In the genomic region with DNA sequence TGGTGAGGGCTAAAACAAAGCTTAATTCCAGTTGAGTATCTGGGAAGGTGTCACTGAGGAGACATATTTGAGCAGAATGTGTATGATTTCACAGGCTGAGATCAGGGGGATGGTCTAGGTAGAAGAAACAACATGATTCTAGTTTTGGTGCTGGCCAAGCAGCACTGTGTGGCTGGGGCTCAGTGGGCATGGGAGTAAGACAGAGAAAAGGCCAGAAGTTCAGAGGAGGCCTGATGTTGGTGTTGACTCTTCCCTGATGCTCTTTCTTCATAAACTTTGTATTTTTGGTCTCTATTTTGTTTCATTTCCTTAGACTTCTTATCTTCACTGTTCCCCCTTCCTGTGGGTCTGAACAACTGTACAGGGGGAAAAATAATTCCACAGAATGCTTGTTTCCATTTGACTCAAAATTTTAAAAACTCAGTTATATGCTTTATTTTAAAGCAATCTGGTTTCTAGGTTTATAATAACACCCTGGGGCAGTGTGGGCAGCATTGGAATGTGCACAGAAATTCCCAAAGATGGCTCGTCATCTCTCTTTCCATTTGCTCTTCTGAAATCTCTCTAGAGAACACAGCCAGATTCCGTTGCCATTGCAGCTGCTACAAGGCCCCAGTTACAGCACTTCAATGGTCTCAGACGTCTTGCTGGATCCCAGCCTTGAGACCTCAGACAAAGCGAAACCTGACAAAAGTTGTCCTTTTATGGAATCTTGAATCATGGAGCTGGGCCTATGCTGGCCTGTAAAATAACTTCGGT, we compare ENCODE assay signal across 18 cellular contexts.
A peak's percentile ranks its signal among the peaks of the same experiment; 100 is the strongest.
DNase-seq lines count a peak whose midpoint lies in the region; ATAC-seq and TF ChIP-seq lines count a peak whose summit lies in the region.
"Had no signal": no experiment of that assay in that cellular context is flagged by ENCODE, and none has a peak within 500 bp of the region (broad histone marks: within the 10 kb centered on the region; RNA-seq: fewer than 3 reads in every experiment).

No MANE protein-coding gene starts in this region.

- H3K9me2 ChIP-seq in Loucy (replicated peaks; ENCODE audit: low read depth, low read length): no peaks in the 10 kb centered on the region

- no peak overlapping the region for H3K9ac ChIP-seq in Loucy (ENCODE audit: low read depth, low read length, poor library complexity, severe bottlenecking)

- no peak for TF ChIP-seq CTCF in activated CD8-positive, alpha-beta T cell treated with anti-CD3 and anti-CD28 coated beads for 36 hours (IDR thresholded peaks at IDR 0.05)
- TF ChIP-seq CTCF in Loucy (conservative IDR thresholded peaks at IDR 0.05; ENCODE audit: low read length) (no peak), prostate gland (IDR thresholded peaks at IDR 0.05) (no peak)

- ATAC-seq in activated CD8-positive, alpha-beta T cell treated with anti-CD3 and anti-CD28 coated beads for 36 hours: no peak
- ATAC-seq in activated CD8-positive, alpha-beta T cell treated with anti-CD3 and anti-CD28 coated beads, Interleukin-2, amount 10 ng/mL, durations not matched to agents 7 days and 5 days: no peak
- ATAC-seq in effector memory CD8-positive, alpha-beta T cell (replicated peaks): no peak
- ATAC-seq: left lung, upper lobe of right lung had no signal

- H3K27ac ChIP-seq in prostate gland: no peak overlapping the region
- H3K27ac ChIP-seq: adrenal gland, left lung, neutrophil, upper lobe of right lung, VCaP had no signal

- H3K4me1 ChIP-seq in Loucy (ENCODE audit: insufficient read depth, low read length, poor library complexity, severe bottlenecking) (peaks cover 37% of the 10 kb centered on the region), prostate gland (replicated peaks) (no peaks in the 10 kb centered on the region)
- H3K4me1 ChIP-seq: adrenal gland, left lung, upper lobe of right lung had no signal

- no peaks in the 10 kb centered on the region; the same call in 1 of the 2 replicates for H3F3A ChIP-seq in Loucy (ENCODE audit: low read depth)

- H3K9me3 Mint-ChIP-seq in activated CD8-positive, alpha-beta T cell treated with anti-CD3 and anti-CD28 coated beads for 36 hours: no peaks in the 10 kb centered on the region
- no peaks in the 10 kb centered on the region for H3K9me3 Mint-ChIP-seq in activated CD8-positive, alpha-beta T cell treated with anti-CD3 and anti-CD28 coated beads, Interleukin-2, amount 10 ng/mL, durations not matched to agents 7 days and 5 days (ENCODE audit: insufficient read depth)
- H3K9me3 Mint-ChIP-seq in effector memory CD8-positive, alpha-beta T cell: no peaks in the 10 kb centered on the region

- CTCF ChIA-PET in activated CD8-positive, alpha-beta T cell treated with anti-CD3 and anti-CD28 coated beads for 36 hours (lab: Charles Lee): interaction anchor here (1.5 kb wide), 1 partner anchor 10 kb away, joined by 3 read pairs; no protein-coding TSS in a partner anchor
- CTCF ChIA-PET in activated CD8-positive, alpha-beta T cell treated with anti-CD3 and anti-CD28 coated beads, Interleukin-2, amount 10 ng/mL, durations not matched to agents 7 days and 5 days (lab: Charles Lee): interaction anchor here (1.5 kb wide), 1 partner anchor 18 kb away, joined by 5 read pairs; no protein-coding TSS in a partner anchor

- no peaks in the 10 kb centered on the region for H4K20me1 ChIP-seq in Loucy (ENCODE audit: insufficient read depth, low read length, poor library complexity, severe bottlenecking)

- intact Hi-C loops in activated CD8-positive, alpha-beta T cell treated with anti-CD3 and anti-CD28 coated beads for 36 hours (cut with micrococcal nuclease): no loop called here
- intact Hi-C loops in prostate gland (cut with DNase I): no loop called here

- H3K4me3 Mint-ChIP-seq in activated CD8-positive, alpha-beta T cell treated with anti-CD3 and anti-CD28 coated beads for 36 hours: no peak overlapping the region
- no peak overlapping the region for H3K4me3 Mint-ChIP-seq in activated CD8-positive, alpha-beta T cell treated with anti-CD3 and anti-CD28 coated beads, Interleukin-2, amount 10 ng/mL, durations not matched to agents 7 days and 5 days
- no peak overlapping the region for H3K4me3 Mint-ChIP-seq in effector memory CD8-positive, alpha-beta T cell

- TF ChIP-seq POLR2A in prostate gland (IDR thresholded peaks at IDR 0.05): no peak

- H3K9me3 ChIP-seq in Loucy (ENCODE audit: insufficient read depth, low read depth, low read length): no peaks in the 10 kb centered on the region
- no peaks in the 10 kb centered on the region for H3K9me3 ChIP-seq in prostate gland
- H3K9me3 ChIP-seq: adrenal gland, left lung, neutrophil, upper lobe of right lung had no signal

- H3K27me3 Mint-ChIP-seq in activated CD8-positive, alpha-beta T cell treated with anti-CD3 and anti-CD28 coated beads for 36 hours: no peaks in the 10 kb centered on the region
- H3K27me3 Mint-ChIP-seq in activated CD8-positive, alpha-beta T cell treated with anti-CD3 and anti-CD28 coated beads, Interleukin-2, amount 10 ng/mL, durations not matched to agents 7 days and 5 days (ENCODE audit: low read depth): no peaks in the 10 kb centered on the region
- no peaks in the 10 kb centered on the region for H3K27me3 Mint-ChIP-seq in effector memory CD8-positive, alpha-beta T cell

- H3K27ac Mint-ChIP-seq in activated CD8-positive, alpha-beta T cell treated with anti-CD3 and anti-CD28 coated beads for 36 hours: peak overlapping the region; percentile 14
- H3K27ac Mint-ChIP-seq in activated CD8-positive, alpha-beta T cell treated with anti-CD3 and anti-CD28 coated beads, Interleukin-2, amount 10 ng/mL, durations not matched to agents 7 days and 5 days: no peak overlapping the region
- peak overlapping the region; percentile 19 to 30 for H3K27ac Mint-ChIP-seq in effector memory CD8-positive, alpha-beta T cell

- H3K4me3 ChIP-seq in Loucy (ENCODE audit: low read length, poor library complexity, severe bottlenecking) (no peak overlapping the region), skeletal muscle cell (ENCODE audit: low read depth, low read length) (no peak overlapping the region), prostate gland (no peak overlapping the region)
- H3K4me3 ChIP-seq: adrenal gland, left lung, upper lobe of right lung had no signal

- 0 out of 2 replicates have a peak overlapping the region, but pooled peaks have one; percentile 7 for H2AFZ ChIP-seq in Loucy (ENCODE audit: low read length)

- peaks cover 43% of the 10 kb centered on the region for H3K4me1 Mint-ChIP-seq in activated CD8-positive, alpha-beta T cell treated with anti-CD3 and anti-CD28 coated beads for 36 hours (ENCODE audit: low read depth)
- H3K4me1 Mint-ChIP-seq in activated CD8-positive, alpha-beta T cell treated with anti-CD3 and anti-CD28 coated beads, Interleukin-2, amount 10 ng/mL, durations not matched to agents 7 days and 5 days (ENCODE audit: low read depth): peaks cover 24% of the 10 kb centered on the region
- peaks cover 13 to 28% of the 10 kb centered on the region in 2 donors for H3K4me1 Mint-ChIP-seq in effector memory CD8-positive, alpha-beta T cell (ENCODE audit: low read depth in 2 of 2)

- DNase-seq in activated CD8-positive, alpha-beta T cell treated with anti-CD3 and anti-CD28 coated beads for 36 hours: no peak
- DNase-seq in activated CD8-positive, alpha-beta T cell treated with anti-CD3 and anti-CD28 coated beads, Interleukin-2, amount 10 ng/mL, durations not matched to agents 7 days and 5 days: no peak
- DNase-seq in effector memory CD8-positive, alpha-beta T cell: no peak
- DNase-seq in skeletal muscle cell (ENCODE audit: low read depth): peak; percentile 61
- no peak for DNase-seq in prostate gland (ENCODE audit: low spot score)
- no peak for DNase-seq in Kasumi-1 (lab: John Stamatoyannopoulos, UW)
- DNase-seq in NAMALWA (ENCODE audit: low spot score): no peak
- DNase-seq: ACHN; activated CD8-positive, alpha-beta memory T cell treated with anti-CD3 and anti-CD28 coated beads, Interleukin-2, amount 50 U/mL, for 48 hours; adrenal gland; DND-41; effector memory CD4-positive, alpha-beta T cell; GOT3; left lung; upper lobe of right lung had no signal

- H3K4me2 ChIP-seq in Loucy (ENCODE audit: low read depth, low read length, poor library complexity, severe bottlenecking): peak overlapping the region; percentile 9

- no peaks in the 10 kb centered on the region for H3K27me3 ChIP-seq in Loucy (ENCODE audit: insufficient read depth, low read length, poor library complexity, severe bottlenecking)
- no peaks in the 10 kb centered on the region for H3K27me3 ChIP-seq in prostate gland (replicated peaks; ENCODE audit: insufficient read depth)
- H3K27me3 ChIP-seq: adrenal gland had no signal

- H3K36me3 ChIP-seq in Loucy (ENCODE audit: insufficient read depth, low read length): no peaks in the 10 kb centered on the region
- no peaks in the 10 kb centered on the region for H3K36me3 ChIP-seq in prostate gland
- H3K36me3 ChIP-seq: adrenal gland, left lung, neutrophil, upper lobe of right lung had no signal

- WGBS in prostate gland: 92% methylated on average over 5 of the region's 5 CpGs

- POLR2A ChIA-PET in activated CD8-positive, alpha-beta T cell treated with anti-CD3 and anti-CD28 coated beads for 36 hours (lab: Charles Lee): no interaction called here
- POLR2A ChIA-PET in activated CD8-positive, alpha-beta T cell treated with anti-CD3 and anti-CD28 coated beads, Interleukin-2, amount 10 ng/mL, durations not matched to agents 7 days and 5 days (lab: Charles Lee): no interaction called here

- no peaks in the 10 kb centered on the region for H3K79me2 ChIP-seq in Loucy (ENCODE audit: insufficient read depth, low read length)

- H3K36me3 Mint-ChIP-seq in activated CD8-positive, alpha-beta T cell treated with anti-CD3 and anti-CD28 coated beads for 36 hours (ENCODE audit: low read depth): peaks cover 28% of the 10 kb centered on the region
- H3K36me3 Mint-ChIP-seq in activated CD8-positive, alpha-beta T cell treated with anti-CD3 and anti-CD28 coated beads, Interleukin-2, amount 10 ng/mL, durations not matched to agents 7 days and 5 days (ENCODE audit: low read depth): peaks cover 50% of the 10 kb centered on the region
- H3K36me3 Mint-ChIP-seq in effector memory CD8-positive, alpha-beta T cell (ENCODE audit: insufficient read depth): peaks cover 64% of the 10 kb centered on the region
